In genomic region chr6:37169458-37170272, GRCh38 we compare ENCODE assay signal across 8 cellular contexts. TPM values are rescaled to one million over a fixed set of nuclear protein-coding genes. Genes with fewer than 3 reads are reported as not detected.
A peak's percentile ranks its signal among the peaks of the same experiment; 100 is the strongest.
DNase-seq lines count a peak whose midpoint lies in the region; ATAC-seq, FAIRE-seq and TF ChIP-seq lines count a peak whose summit lies in the region.

TSS of gene PIM1 (plus strand) at chr6:37170152. CDS start at chr6:37170576, 424 bp downstream.

- peaks cover 8 to 11% of the 10 kb centered on the region in 2 donors for H3K4me1 ChIP-seq in kidney (ENCODE audit: control insufficient read depth in 1 of 2, insufficient read depth in 1 of 2, low read depth in 1 of 2, low read length in 2 of 2)

- peak within 1 kb of the TSS; percentile 96 for H3K27ac ChIP-seq in kidney (ENCODE audit: low read depth in 2 of 2, low read length in 2 of 2)

- ATAC-seq in GM19025 (IDR thresholded peaks at IDR 0.05; ENCODE audit: low read depth, unreplicated experiment) (peak; percentile 79), HG03354 (IDR thresholded peaks at IDR 0.05; ENCODE audit: poor library complexity, severe bottlenecking, unreplicated experiment) (peak; percentile 59)

- H3K9ac ChIP-seq in kidney (ENCODE audit: low read length in 2 of 2): peak within 1 kb of the TSS; percentile 88 to 90

- peak; percentile 80 for DNase-seq in AG09309 (ENCODE audit: low read depth)
- DNase-seq in NCI-H510A (lab: John Stamatoyannopoulos, UW): peak; percentile 97
- DNase-seq in activated CD4-positive, alpha-beta T cell treated with anti-CD3 and anti-CD28 coated beads for 1 hour: peak; percentile 98
- DNase-seq in cerebellar nuclear complex (lab: John Stamatoyannopoulos, UW): peak; percentile 70 to 83
- DNase-seq in kidney: peak; percentile 100
- peak; percentile 99 to 100 for DNase-seq in stimulated activated CD4-positive, alpha-beta T cell treated with anti-CD3 and anti-CD28 coated beads, Interleukin-15, amount 100 ng/mL, for 1 hour (ENCODE audit: low read depth in 1 of 2, low spot score in 1 of 2)

- no peaks in the 10 kb centered on the region for H3K9me3 ChIP-seq in kidney (ENCODE audit: control insufficient read depth in 1 of 2, low read length in 2 of 2)

- H3K4me3 ChIP-seq in AG09309 (ENCODE audit: control insufficient read depth, low read depth, low read length) (peak within 1 kb of the TSS; percentile 61), kidney (ENCODE audit: low read length in 2 of 2) (peak within 1 kb of the TSS; percentile 71 to 78)

- intact Hi-C loops in kidney (cut with DNase I): loop anchor here (10.0 kb wide), 1 partner anchor 115 kb away; no protein-coding TSS in a partner anchor

- peaks cover 14 to 16% of the 10 kb centered on the region in 2 donors for H3K36me3 ChIP-seq in kidney (ENCODE audit: control insufficient read depth in 1 of 2, insufficient read depth in 2 of 2, low read length in 2 of 2)

- TF ChIP-seq CTCF in AG09309 (IDR thresholded peaks at IDR 0.05; ENCODE audit: control insufficient read depth, insufficient read depth, low read depth, low read length, missing control alignments): no peak
- no peak for TF ChIP-seq CTCF in kidney (IDR thresholded peaks at IDR 0.05; ENCODE audit: borderline replicate concordance, extremely low read depth, insufficient read depth)

- no peak for FAIRE-seq in kidney (lab: Jason Lieb, UNC)

RNA-seq across cellular contexts. Expression of gene PIM1, which starts in this region (rescaled TPM):
- total RNA-seq in kidney: 30.4 TPM
- 19.1 TPM for polyA plus RNA-seq in kidney (ENCODE audit: insufficient read depth, low read depth, low replicate concordance)

Comparison
In these comparisons a context has a peak if more than half of its experiments do, and no peak if none do; other contexts are left out.
1. Peak in every context shown above with its lines: DNase-seq, ATAC-seq, H3K4me3 ChIP-seq and H3K27ac ChIP-seq.